Comparison of ENCODE assay signal across 8 cellular contexts in the genomic region with DNA sequence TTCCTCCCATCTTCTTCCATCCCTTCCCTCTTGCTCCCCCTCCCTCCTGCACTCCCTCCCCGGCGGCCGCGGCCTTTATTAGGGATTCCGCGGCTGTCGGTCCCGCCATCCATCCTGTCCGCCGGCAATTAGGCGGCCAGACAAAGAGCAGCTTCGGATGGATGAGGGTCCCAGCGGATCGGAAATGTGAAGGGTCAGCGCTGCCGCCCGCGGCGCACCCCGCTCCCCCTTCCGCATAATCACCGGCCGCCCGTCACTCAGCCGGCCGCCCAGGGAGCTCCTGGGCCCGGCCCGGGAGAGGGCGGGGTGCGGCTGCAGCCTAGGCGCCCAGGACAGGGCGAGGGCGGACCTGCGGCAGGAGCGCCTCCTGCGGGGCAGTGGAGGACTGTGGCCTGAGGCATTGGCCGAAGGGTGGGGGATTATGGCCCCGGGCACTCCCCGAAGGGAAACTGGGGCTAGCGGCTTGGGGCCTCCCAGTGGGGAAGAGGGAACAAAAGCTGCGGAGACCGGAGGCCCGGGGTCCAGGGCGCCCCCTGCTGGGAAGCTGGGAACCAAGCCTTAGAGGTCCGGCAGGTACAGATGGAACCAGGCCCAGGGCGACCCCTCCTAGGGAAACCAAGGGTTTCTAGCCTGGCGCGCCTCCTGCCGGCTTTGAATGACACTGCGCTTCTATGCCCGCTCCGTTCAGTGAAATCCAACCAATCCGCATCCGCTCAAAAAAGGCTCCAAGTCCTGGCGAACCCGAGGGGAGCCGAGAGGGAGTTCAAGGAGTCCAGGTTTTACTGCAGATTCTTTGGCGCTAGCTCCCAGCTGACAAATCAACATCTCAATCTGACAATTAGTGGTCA. TPM values are rescaled to one million over a fixed set of nuclear protein-coding genes. Genes with fewer than 3 reads are reported as not detected.
DNase-seq lines count a peak whose midpoint lies in the region; ATAC-seq, FAIRE-seq and TF ChIP-seq lines count a peak whose summit lies in the region.

No MANE protein-coding gene starts in this region.

- DNase-seq in CD14-positive monocyte (ENCODE audit: low spot score) (peak; percentile 66), RCC 7860 (ENCODE audit: low spot score) (peak; percentile 42), fibroblast of pulmonary artery (ENCODE audit: low read depth) (peak; percentile 80)
- DNase-seq in Jurkat, Clone E6-1 (ENCODE audit: low read depth, low spot score), result peak; percentile 73
- peak; percentile 75 for DNase-seq in stimulated activated naive CD4-positive, alpha-beta T cell treated with Interleukin-2 at 50 U/mL for 16 hours (lab: John Stamatoyannopoulos, UW)

- H3K4me3 ChIP-seq in Jurkat, Clone E6-1 (ENCODE audit: low read length), result peak overlapping the region; percentile 30
- peak overlapping the region; percentile 39 for H3K4me3 ChIP-seq in fibroblast of pulmonary artery (replicated peaks; ENCODE audit: low read depth, low read length)

- H3K4me3 Mint-ChIP-seq in CD14-positive monocyte, result peak overlapping the region; percentile 76 to 92
- peak overlapping the region; percentile 65 for H3K4me3 Mint-ChIP-seq in activated T-helper 17 cell treated with anti-CD3 and anti-CD28 coated beads, Interleukin-2, amount 50 U/mL, for 72 hours
- H3K4me3 Mint-ChIP-seq in nephron, result peak overlapping the region; percentile 55 to 83 (median 76)

- peak; percentile 69 for ATAC-seq in GM21360 (IDR thresholded peaks at IDR 0.05; ENCODE audit: unreplicated experiment)
- ATAC-seq in activated T-helper 17 cell treated with anti-CD3 and anti-CD28 coated beads, Interleukin-2, amount 50 U/mL, for 72 hours (replicated peaks), result peak; percentile 72

- FAIRE-seq in RCC 7860 (lab: Jason Lieb, UNC), result no peak

- intact Hi-C loops in CD14-positive monocyte (cut with micrococcal nuclease), result loop anchor here (2.0 to 10.0 kb wide), 3 partner anchors 53 to 277 kb away; a partner anchor contains a TSS

- H3K36me3 Mint-ChIP-seq in CD14-positive monocyte (peaks cover 6 to 11% of the 10 kb centered on the region in 2 donors), nephron (ENCODE audit: low read depth) (no peaks in the 10 kb centered on the region)
- no peaks in the 10 kb centered on the region for H3K36me3 Mint-ChIP-seq in activated T-helper 17 cell treated with anti-CD3 and anti-CD28 coated beads, Interleukin-2, amount 50 U/mL, for 72 hours (ENCODE audit: low read depth)

- H3K27me3 Mint-ChIP-seq in CD14-positive monocyte (ENCODE audit: low read depth in 3 of 3), result peaks cover 93 to 100% (median 98%) of the 10 kb centered on the region in 3 donors
- peaks cover 48% of the 10 kb centered on the region for H3K27me3 Mint-ChIP-seq in activated T-helper 17 cell treated with anti-CD3 and anti-CD28 coated beads, Interleukin-2, amount 50 U/mL, for 72 hours
- H3K27me3 Mint-ChIP-seq in nephron (ENCODE audit: low read depth), result peaks cover 96% of the 10 kb centered on the region

- peak; percentile 99 for TF ChIP-seq CTCF in CD14-positive monocyte (IDR thresholded peaks at IDR 0.05)
- TF ChIP-seq CTCF in fibroblast of pulmonary artery (IDR thresholded peaks at IDR 0.05; ENCODE audit: low read length, missing control alignments), result peak; percentile 74
- peak; percentile 97 to 99 (median 97) for TF ChIP-seq CTCF in nephron (IDR thresholded peaks at IDR 0.05; ENCODE audit: unreplicated experiment in 3 of 3)

- H3K9me3 Mint-ChIP-seq in CD14-positive monocyte (peaks cover 0 to 32% (median 13%) of the 10 kb centered on the region in 7 donors), nephron (no peaks in the 10 kb centered on the region)
- no peaks in the 10 kb centered on the region for H3K9me3 Mint-ChIP-seq in activated T-helper 17 cell treated with anti-CD3 and anti-CD28 coated beads, Interleukin-2, amount 50 U/mL, for 72 hours

- no peak overlapping the region for H3K27ac Mint-ChIP-seq in CD14-positive monocyte
- H3K27ac Mint-ChIP-seq in activated T-helper 17 cell treated with anti-CD3 and anti-CD28 coated beads, Interleukin-2, amount 50 U/mL, for 72 hours, result peak overlapping the region; percentile 28
- H3K27ac Mint-ChIP-seq in nephron, result peak overlapping the region in 2 of 3 experiments; percentile 22 to 64

- H3K4me1 Mint-ChIP-seq in CD14-positive monocyte, result peaks cover 45% of the 10 kb centered on the region
- peaks cover 17% of the 10 kb centered on the region for H3K4me1 Mint-ChIP-seq in activated T-helper 17 cell treated with anti-CD3 and anti-CD28 coated beads, Interleukin-2, amount 50 U/mL, for 72 hours
- peaks cover 70% of the 10 kb centered on the region for H3K4me1 Mint-ChIP-seq in nephron

RNA-seq across cellular contexts. Expression of a gene that starts 4.4 kb away (rescaled TPM):
- not detected for polyA plus RNA-seq in CD14-positive monocyte
- 1.00 TPM for polyA plus RNA-seq in Jurkat, Clone E6-1 (2012; ENCODE audit: insufficient read depth, insufficient read length)
- total RNA-seq in activated T-helper 17 cell treated with anti-CD3 and anti-CD28 coated beads, Interleukin-2, amount 50 U/mL, for 72 hours, result not detected

RNA-seq across cellular contexts. Expression of a gene that starts 5.3 kb away (rescaled TPM):
- polyA plus RNA-seq in CD14-positive monocyte, result not detected
- polyA plus RNA-seq in Jurkat, Clone E6-1 (2012; ENCODE audit: insufficient read depth, insufficient read length), result 2.5 TPM
- total RNA-seq in activated T-helper 17 cell treated with anti-CD3 and anti-CD28 coated beads, Interleukin-2, amount 50 U/mL, for 72 hours, result not detected

RNA-seq across cellular contexts. Expression of a gene that starts 19.2 kb away (rescaled TPM):
- not detected for polyA plus RNA-seq in CD14-positive monocyte
- 88.3 TPM for polyA plus RNA-seq in Jurkat, Clone E6-1 (2012; ENCODE audit: insufficient read depth, insufficient read length)
- 10 to 100 TPM; 53.9 to 56.5 TPM for total RNA-seq in activated T-helper 17 cell treated with anti-CD3 and anti-CD28 coated beads, Interleukin-2, amount 50 U/mL, for 72 hours

RNA-seq across cellular contexts. Expression of a gene that starts 25.0 kb away (rescaled TPM):
- polyA plus RNA-seq in CD14-positive monocyte, result 1 to 10 TPM; 1.1 to 1.8 TPM
- 19.5 TPM for polyA plus RNA-seq in Jurkat, Clone E6-1 (2012; ENCODE audit: insufficient read depth, insufficient read length)
- 10 to 100 TPM; 15.3 to 16.9 TPM for total RNA-seq in activated T-helper 17 cell treated with anti-CD3 and anti-CD28 coated beads, Interleukin-2, amount 50 U/mL, for 72 hours

RNA-seq across cellular contexts. Expression of a gene that starts 47.3 kb away (rescaled TPM):
- not detected for polyA plus RNA-seq in CD14-positive monocyte
- polyA plus RNA-seq in Jurkat, Clone E6-1 (2012; ENCODE audit: insufficient read depth, insufficient read length), result not detected
- total RNA-seq in activated T-helper 17 cell treated with anti-CD3 and anti-CD28 coated beads, Interleukin-2, amount 50 U/mL, for 72 hours, result under 1 TPM in 1 of 2 donors, not detected in 1; 0.32 TPM

Comparison
In these comparisons a context has a peak if more than half of its experiments do, and no peak if none do; other contexts are left out.
1. Peak in every context shown above with its lines: DNase-seq, ATAC-seq and H3K4me3 ChIP-seq.
2. H3K27ac Mint-ChIP-seq: peak in activated T-helper 17 cell treated with anti-CD3 and anti-CD28 coated beads, Interleukin-2, amount 50 U/mL, for 72 hours (single experiment) and nephron (2 of 3); none in CD14-positive monocyte (0 of 7).